13 cellular contexts compared by ENCODE assay signal in genomic region chr10:50576245-50576815, GRCh38. TPM values are rescaled to one million over a fixed set of nuclear protein-coding genes. Genes with fewer than 3 reads are reported as not detected.
DNase-seq lines count a peak whose midpoint lies in the region; ATAC-seq and TF ChIP-seq lines count a peak whose summit lies in the region.
"Had no signal": no experiment of that assay in that cellular context is flagged by ENCODE, and none has a peak within 500 bp of the region (broad histone marks: within the 10 kb centered on the region; RNA-seq: fewer than 3 reads in every experiment).

No MANE protein-coding gene starts in this region.

- H3K27ac Mint-ChIP-seq in chondrocyte (ENCODE audit: unreplicated experiment) = peak overlapping the region; percentile 80
- H3K27ac Mint-ChIP-seq: stimulated activated naive B cell treated with anti-CD40 and anti-IgM and Interleukin-4, amounts not matched to agents 10 μg/mL and 1 μg/mL and 100 μg/mL, for 72 hours had no signal

- H3K27me3 Mint-ChIP-seq in chondrocyte (ENCODE audit: low read depth) = no peaks in the 10 kb centered on the region
- H3K27me3 Mint-ChIP-seq: naive thymus-derived CD4-positive, alpha-beta T cell; stimulated activated naive B cell treated with anti-CD40 and anti-IgM and Interleukin-4, amounts not matched to agents 10 μg/mL and 1 μg/mL and 100 μg/mL, for 72 hours had no signal

- H3K9me3 Mint-ChIP-seq in chondrocyte (ENCODE audit: low read depth) = peaks cover 5% of the 10 kb centered on the region
- H3K9me3 Mint-ChIP-seq: stimulated activated naive B cell treated with anti-CD40 and anti-IgM and Interleukin-4, amounts not matched to agents 10 μg/mL and 1 μg/mL and 100 μg/mL, for 72 hours had no signal

- DNase-seq in AG20443 (ENCODE audit: low spot score) (peak; percentile 51), LHCN-M2 (ENCODE audit: low read depth) (peak; percentile 68), chondrocyte (ENCODE audit: low spot score) (no peak), midbrain (lab: John Stamatoyannopoulos, UW) (peak; percentile 88), dermis blood vessel endothelial cell (no peak), AML-193 (lab: John Stamatoyannopoulos, UW) (no peak), HPDE6-E6E7 (ENCODE audit: extremely low spot score) (no peak)
- DNase-seq: activated effector memory CD4-positive, alpha-beta T cell treated with Interleukin-2 at 50 U/mL for 16 hours; COR-L47; naive thymus-derived CD4-positive, alpha-beta T cell; NCI-H1417 treated with DMSO at 0.1 percent for 48 hours; stimulated activated naive B cell treated with anti-CD40 and anti-IgM and Interleukin-4, amounts not matched to agents 10 μg/mL and 1 μg/mL and 100 μg/mL, for 72 hours had no signal

- peaks cover 40% of the 10 kb centered on the region for H3K4me1 Mint-ChIP-seq in chondrocyte (ENCODE audit: low read depth)

- H3K36me3 Mint-ChIP-seq in chondrocyte (ENCODE audit: low read depth) = peaks cover 4% of the 10 kb centered on the region

- no peak for ATAC-seq in GM21576 (IDR thresholded peaks at IDR 0.05; ENCODE audit: unreplicated experiment)
- ATAC-seq: naive thymus-derived CD4-positive, alpha-beta T cell; stimulated activated naive B cell treated with anti-CD40 and anti-IgM and Interleukin-4, amounts not matched to agents 10 μg/mL and 1 μg/mL and 100 μg/mL, for 72 hours had no signal

- TF ChIP-seq CTCF in chondrocyte (IDR thresholded peaks at IDR 0.05) = no peak

- H3K4me3 Mint-ChIP-seq in chondrocyte (ENCODE audit: unreplicated experiment) = no peak overlapping the region
- H3K4me3 Mint-ChIP-seq: naive thymus-derived CD4-positive, alpha-beta T cell; stimulated activated naive B cell treated with anti-CD40 and anti-IgM and Interleukin-4, amounts not matched to agents 10 μg/mL and 1 μg/mL and 100 μg/mL, for 72 hours had no signal

RNA-seq across cellular contexts. Expression of gene SGMS1, which starts 47.4 kb away (rescaled TPM):
- total RNA-seq in LHCN-M2 (2014; rRNA removed) = 32.4 and 32.6 TPM in 2 replicates
- 8.7 TPM for polyA plus RNA-seq in LHCN-M2 (2012)
- total RNA-seq in chondrocyte = 22.6 to 27.1 TPM (median 24.9 TPM) in 3 replicates
- 64.0 and 69.3 TPM in 2 replicates for total RNA-seq in dermis blood vessel endothelial cell

Comparison
In these comparisons a context has a peak if more than half of its experiments do, and no peak if none do; other contexts are left out.
1. DNase-seq: peak in AG20443 (single experiment), LHCN-M2 (single experiment) and midbrain (single experiment); none in chondrocyte (single experiment), dermis blood vessel endothelial cell (single experiment), AML-193 (0 of 2) and HPDE6-E6E7 (single experiment).